ENCODE assay signal across 28 cellular contexts in genomic region chr4:147543039-147543438, GRCh38.
DNase-seq lines count a peak whose midpoint lies in the region; ATAC-seq and TF ChIP-seq lines count a peak whose summit lies in the region.
"Had no signal": no experiment of that assay in that cellular context is flagged by ENCODE, and none has a peak within 500 bp of the region (broad histone marks: within the 10 kb centered on the region; RNA-seq: fewer than 3 reads in every experiment).

No MANE protein-coding gene starts in this region.

- no peaks in the 10 kb centered on the region for H3K9me3 ChIP-seq in PC-9 (ENCODE audit: insufficient read depth, low read depth)
- no peaks in the 10 kb centered on the region for H3K9me3 ChIP-seq in osteoblast (ENCODE audit: low read depth, low read length)
- H3K9me3 ChIP-seq: MG63, mucosa of descending colon, right lobe of liver, testis, uterus had no signal

- H3K79me2 ChIP-seq in PC-9 (ENCODE audit: low read depth), result no peaks in the 10 kb centered on the region
- H3K79me2 ChIP-seq in osteoblast (ENCODE audit: insufficient read depth, low read length), result no peaks in the 10 kb centered on the region
- H3K79me2 ChIP-seq: parathyroid adenoma had no signal

- H3K4me3 ChIP-seq in PC-9 (no peak overlapping the region), epithelial cell of esophagus (ENCODE audit: low read length) (no peak overlapping the region), osteoblast (ENCODE audit: insufficient read depth, low read length) (no peak overlapping the region)
- H3K4me3 ChIP-seq: MG63, mucosa of descending colon, right lobe of liver, uterus had no signal

- H3K4me3 Mint-ChIP-seq in Calu3 (ENCODE audit: low read depth, unreplicated experiment), result peak overlapping the region; percentile 22
- H3K4me3 Mint-ChIP-seq: activated CD4-positive, alpha-beta T cell treated with anti-CD3 and anti-CD28 coated beads, Interleukin-2, amount 10 ng/mL, durations not matched to agents 7 days and 5 days; activated CD8-positive, alpha-beta memory T cell treated with anti-CD3 and anti-CD28 coated beads, Interleukin-2, amount 10 ng/mL, durations not matched to agents 7 days and 5 days; activated naive CD4-positive, alpha-beta T cell treated with anti-CD3 and anti-CD28 coated beads, Interleukin-2, amount 10 ng/mL, durations not matched to agents 7 days and 5 days; activated T-helper 1 cell treated with anti-CD3 and anti-CD28 coated beads, Interleukin-12 subunit alpha, Interleukin-12 subunit beta, Interleukin-2, Interleukin-4 antibody, amounts not matched to agents 30 ng/mL and 10 ng/mL and 1 ng/mL, durations not matched to agents 14 hours and 24 hours and 36 hours; nephron had no signal

- intact Hi-C loops in Calu3 (cut with micrococcal nuclease; ENCODE audit: unreplicated experiment), result no loop called here
- intact Hi-C loops in PC-9 (cut with micrococcal nuclease; ENCODE audit: unreplicated experiment), result no loop called here

- H2AFZ ChIP-seq in PC-9 (no peak overlapping the region), osteoblast (ENCODE audit: low read length) (peak overlapping the region; percentile 79)
- H2AFZ ChIP-seq: parathyroid adenoma had no signal

- H3K9me3 Mint-ChIP-seq in Calu3 (ENCODE audit: low read depth, unreplicated experiment), result no peaks in the 10 kb centered on the region
- H3K9me3 Mint-ChIP-seq: activated CD4-positive, alpha-beta T cell treated with anti-CD3 and anti-CD28 coated beads, Interleukin-2, amount 10 ng/mL, durations not matched to agents 7 days and 5 days; activated naive CD4-positive, alpha-beta T cell treated with anti-CD3 and anti-CD28 coated beads, Interleukin-2, amount 10 ng/mL, durations not matched to agents 7 days and 5 days; activated T-helper 1 cell treated with anti-CD3 and anti-CD28 coated beads, Interleukin-12 subunit alpha, Interleukin-12 subunit beta, Interleukin-2, Interleukin-4 antibody, amounts not matched to agents 30 ng/mL and 10 ng/mL and 1 ng/mL, durations not matched to agents 14 hours and 24 hours and 36 hours; nephron had no signal

- no peaks in the 10 kb centered on the region for H3K27me3 Mint-ChIP-seq in Calu3 (ENCODE audit: unreplicated experiment)

- H3K36me3 Mint-ChIP-seq in Calu3 (ENCODE audit: insufficient read depth, unreplicated experiment), result no peaks in the 10 kb centered on the region
- H3K36me3 Mint-ChIP-seq: activated CD8-positive, alpha-beta memory T cell treated with anti-CD3 and anti-CD28 coated beads, Interleukin-2, amount 10 ng/mL, durations not matched to agents 7 days and 5 days; activated naive CD4-positive, alpha-beta T cell treated with anti-CD3 and anti-CD28 coated beads, Interleukin-2, amount 10 ng/mL, durations not matched to agents 7 days and 5 days had no signal

- TF ChIP-seq CTCF in Calu3 (IDR thresholded peaks at IDR 0.05; ENCODE audit: unreplicated experiment) (no peak), PC-9 (conservative IDR thresholded peaks at IDR 0.05) (no peak), epithelial cell of esophagus (IDR thresholded peaks at IDR 0.05; ENCODE audit: insufficient read depth, low read depth, low read length, missing control alignments) (no peak), osteoblast (IDR thresholded peaks at IDR 0.05; ENCODE audit: extremely low read depth, low read depth, low read length) (no peak)

- no peaks in the 10 kb centered on the region for H3K4me1 Mint-ChIP-seq in Calu3 (ENCODE audit: low read depth, unreplicated experiment)
- H3K4me1 Mint-ChIP-seq: activated CD4-positive, alpha-beta T cell treated with anti-CD3 and anti-CD28 coated beads, Interleukin-2, amount 10 ng/mL, durations not matched to agents 7 days and 5 days; activated naive CD4-positive, alpha-beta T cell treated with anti-CD3 and anti-CD28 coated beads, Interleukin-2, amount 10 ng/mL, durations not matched to agents 7 days and 5 days; nephron had no signal

- no peaks in the 10 kb centered on the region for H3K9me2 ChIP-seq in PC-9 (ENCODE audit: insufficient read depth)

- H3K27ac Mint-ChIP-seq in Calu3 (ENCODE audit: unreplicated experiment), result no peak overlapping the region
- H3K27ac Mint-ChIP-seq: activated CD4-positive, alpha-beta T cell treated with anti-CD3 and anti-CD28 coated beads, Interleukin-2, amount 10 ng/mL, durations not matched to agents 7 days and 5 days; activated CD8-positive, alpha-beta memory T cell treated with anti-CD3 and anti-CD28 coated beads, Interleukin-2, amount 10 ng/mL, durations not matched to agents 7 days and 5 days; activated naive CD4-positive, alpha-beta T cell treated with anti-CD3 and anti-CD28 coated beads, Interleukin-2, amount 10 ng/mL, durations not matched to agents 7 days and 5 days; activated T-helper 1 cell treated with anti-CD3 and anti-CD28 coated beads, Interleukin-12 subunit alpha, Interleukin-12 subunit beta, Interleukin-2, Interleukin-4 antibody, amounts not matched to agents 30 ng/mL and 10 ng/mL and 1 ng/mL, durations not matched to agents 14 hours and 24 hours and 36 hours had no signal

- no peak for DNase-seq in Calu3
- peak in 1 of 2 experiments; percentile 38 for DNase-seq in PC-9
- DNase-seq in epithelial cell of esophagus (ENCODE audit: low read depth), result peak; percentile 58
- DNase-seq in osteoblast (ENCODE audit: insufficient read length, low spot score, missing footprints), result no peak
- DNase-seq in caudate nucleus (lab: John Stamatoyannopoulos, UW), result no peak
- DNase-seq: activated CD4-positive, alpha-beta T cell treated with anti-CD3 and anti-CD28 coated beads, Interleukin-2, amount 10 ng/mL, durations not matched to agents 7 days and 5 days; activated CD8-positive, alpha-beta memory T cell treated with anti-CD3 and anti-CD28 coated beads, Interleukin-2, amount 10 ng/mL, durations not matched to agents 7 days and 5 days; activated naive CD4-positive, alpha-beta T cell treated with anti-CD3 and anti-CD28 coated beads, Interleukin-2, amount 10 ng/mL, durations not matched to agents 7 days and 5 days; cerebellar nuclear complex; effector CD4-positive, alpha-beta T cell; MG63; mucosa of descending colon; NCI-H1417 treated with DMSO at 0.1 percent for 48 hours; NCI-H2081 treated with DMSO at 0.1 percent for 48 hours; NCI-H345; NCI-H82; right lobe of liver; stimulated activated naive CD4-positive, alpha-beta T cell treated with Interleukin-2 at 50 U/mL for 16 hours; testis; uterus; WERI-Rb-1 had no signal

- H3K27me3 ChIP-seq in PC-9 (ENCODE audit: insufficient read depth, low read depth) (no peaks in the 10 kb centered on the region), osteoblast (ENCODE audit: insufficient read depth, low read length) (no peaks in the 10 kb centered on the region)
- H3K27me3 ChIP-seq: MG63, right lobe of liver, testis, uterus had no signal

- POLR2A ChIA-PET in PC-9 (lab: Charles Lee; ENCODE audit: unreplicated experiment), result no interaction called here

- no peaks in the 10 kb centered on the region for H4K20me1 ChIP-seq in PC-9 (ENCODE audit: insufficient read depth)
- H4K20me1 ChIP-seq in osteoblast (ENCODE audit: insufficient read depth, low read length), result no peaks in the 10 kb centered on the region

- H3K4me1 ChIP-seq in PC-9 (replicated peaks; ENCODE audit: insufficient read depth) (no peaks in the 10 kb centered on the region), osteoblast (ENCODE audit: insufficient read depth, low read length) (peaks cover 31% of the 10 kb centered on the region)
- H3K4me1 ChIP-seq: parathyroid adenoma, right lobe of liver, testis, uterus had no signal

- H3K27ac ChIP-seq in PC-9 (no peak overlapping the region), osteoblast (ENCODE audit: low read depth, low read length) (peak overlapping the region; percentile 72), caudate nucleus (ENCODE audit: low read depth, low read length) (no peak overlapping the region)
- H3K27ac ChIP-seq: HL-60, parathyroid adenoma, right lobe of liver, testis, WERI-Rb-1 had no signal

- ATAC-seq in HG03521 (IDR thresholded peaks at IDR 0.05; ENCODE audit: unreplicated experiment), result no peak
- no peak for ATAC-seq in GM19324 (IDR thresholded peaks at IDR 0.05; ENCODE audit: low FRiP score, unreplicated experiment)
- ATAC-seq in GM18868 (IDR thresholded peaks at IDR 0.05; ENCODE audit: unreplicated experiment), result no peak
- ATAC-seq: activated CD8-positive, alpha-beta memory T cell treated with anti-CD3 and anti-CD28 coated beads, Interleukin-2, amount 10 ng/mL, durations not matched to agents 7 days and 5 days; mucosa of descending colon; right lobe of liver had no signal

- H3F3A ChIP-seq in PC-9 (ENCODE audit: insufficient read depth, low read depth), result no peaks in the 10 kb centered on the region

- H3K36me3 ChIP-seq in PC-9 (ENCODE audit: low read depth), result no peaks in the 10 kb centered on the region
- H3K36me3 ChIP-seq in osteoblast (ENCODE audit: insufficient read depth, low read length), result no peaks in the 10 kb centered on the region
- H3K36me3 ChIP-seq: MG63, right lobe of liver, uterus, WERI-Rb-1 had no signal

- BruUV-seq in Calu3 (replicated peaks; lab: Mats Ljungman, UMichigan), result no TSS peak
- no TSS peak for BruUV-seq in PC-9 (replicated peaks; lab: Mats Ljungman, UMichigan)

- peak overlapping the region; percentile 34; the same call in 1 of the 2 replicates for H3K4me2 ChIP-seq in PC-9
- H3K4me2 ChIP-seq in osteoblast (ENCODE audit: insufficient read depth, low read length), result peak overlapping the region; percentile 45

- CTCF ChIA-PET in Calu3 (lab: Charles Lee) (no interaction called here), PC-9 (lab: Charles Lee) (interaction anchor here (0.6 kb wide), 1 partner anchor 184 kb away, joined by 3 read pairs; no protein-coding TSS in a partner anchor)
